In the genomic region with DNA sequence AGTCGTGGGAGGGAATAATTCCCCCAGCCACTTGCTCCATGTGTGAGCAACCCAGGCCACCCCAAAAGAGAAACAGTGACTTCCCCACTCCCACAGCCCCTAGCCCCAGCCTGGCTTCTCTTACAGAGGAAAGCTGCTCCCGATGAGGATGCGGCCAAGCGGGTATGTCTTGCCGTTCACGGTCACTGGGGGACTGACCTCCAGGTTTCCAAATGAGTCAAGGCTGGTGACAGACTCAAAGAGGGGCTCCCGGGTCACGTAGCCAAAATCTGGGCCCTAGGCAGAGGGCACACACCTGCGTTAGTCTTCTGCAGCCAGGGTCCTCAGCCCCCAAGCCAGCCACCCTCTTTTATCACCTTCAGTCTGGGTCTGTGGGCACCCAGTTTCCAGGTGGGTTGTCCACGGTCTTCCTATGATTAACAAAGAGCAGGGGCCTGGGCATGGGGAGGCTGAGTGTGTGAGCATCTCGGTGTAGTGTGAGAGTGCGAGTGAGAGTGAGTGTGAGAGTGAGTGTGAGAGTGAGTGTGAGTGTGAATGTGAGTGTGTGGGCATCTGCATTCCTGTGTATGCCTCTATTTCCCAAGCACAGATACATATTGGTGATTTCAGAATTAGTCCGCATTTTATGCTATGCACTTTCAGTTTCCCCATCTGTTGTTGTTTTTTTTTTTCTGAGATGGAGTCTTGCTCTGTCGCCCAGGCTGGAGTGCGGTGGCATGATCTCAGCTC, we compare ENCODE assay signal across 19 cellular contexts. TPM values are rescaled to one million over a fixed set of nuclear protein-coding genes. Genes with fewer than 3 reads are reported as not detected.
DNase-seq lines count a peak whose midpoint lies in the region; ATAC-seq and TF ChIP-seq lines count a peak whose summit lies in the region.
"Had no signal": no experiment of that assay in that cellular context is flagged by ENCODE, and none has a peak within 500 bp of the region (broad histone marks: within the 10 kb centered on the region; RNA-seq: fewer than 3 reads in every experiment).

No MANE protein-coding gene starts in this region.

- DNase-seq in GM12865 (ENCODE audit: low read depth) (peak; percentile 52), Panc1 (ENCODE audit: low read depth, low spot score) (no peak), nephron progenitor cell (no peak), H7 (no peak), SHP77 (lab: John Stamatoyannopoulos, UW) (no peak), DMS153 (lab: John Stamatoyannopoulos, UW) (no peak)
- DNase-seq: AML-193; Calu3; CD4-positive, alpha-beta memory T cell; DMS53; DND-41; EL; HCEC 1CT; Karpas-422; KBM-7 had no signal

- TF ChIP-seq CTCF in GM12865 (IDR thresholded peaks at IDR 0.05; ENCODE audit: insufficient read depth, low read depth, low read length, missing control alignments): no peak
- TF ChIP-seq CTCF in Panc1 (IDR thresholded peaks at IDR 0.05): no peak
- TF ChIP-seq CTCF in nephron progenitor cell (IDR thresholded peaks at IDR 0.05): no peak

- H3K9me3 Mint-ChIP-seq in nephron progenitor cell: no peaks in the 10 kb centered on the region

- peak overlapping the region; percentile 92 for H3K27ac Mint-ChIP-seq in nephron progenitor cell
- H3K27ac Mint-ChIP-seq: IgD-negative memory B cell had no signal

- no peak overlapping the region for H3K4me3 Mint-ChIP-seq in nephron progenitor cell
- H3K4me3 Mint-ChIP-seq: CD4-positive, alpha-beta memory T cell had no signal

- POLR2A ChIA-PET in Panc1 (lab: Charles Lee): no interaction called here

- in situ Hi-C loops in Panc1 (cut with HindIII; ENCODE audit: low pct_unique_long_range_greater_than_20kb, low sequenced_read_pairs): no loop called here

- ATAC-seq in Panc1 (no peak), HG03196 (IDR thresholded peaks at IDR 0.05; ENCODE audit: unreplicated experiment) (no peak)
- ATAC-seq: HepG2 had no signal

- no peaks in the 10 kb centered on the region for H3K27me3 ChIP-seq in Panc1 (ENCODE audit: control insufficient read depth, insufficient read depth, low read length)
- no peaks in the 10 kb centered on the region for H3K27me3 ChIP-seq in H7 (ENCODE audit: control insufficient read depth, insufficient read depth, low read length)

- BruUV-seq in Panc1 (replicated peaks; lab: Mats Ljungman, UMichigan): TSS peak; percentile 24

- H3K4me3 ChIP-seq in GM12865 (ENCODE audit: low read depth, low read length) (peak overlapping the region; percentile 9), Panc1 (ENCODE audit: low read depth in 2 of 2, low read length in 2 of 2) (no peak overlapping the region), H7 (ENCODE audit: insufficient read depth, low read depth, low read length) (no peak overlapping the region)

- peaks cover 8% of the 10 kb centered on the region for H3K4me1 Mint-ChIP-seq in nephron progenitor cell
- H3K4me1 Mint-ChIP-seq: CD4-positive, alpha-beta memory T cell had no signal

- no peaks in the 10 kb centered on the region for H3K9me3 ChIP-seq in Panc1 (ENCODE audit: control insufficient read depth, insufficient read depth, low read depth, low read length)

- CTCF ChIA-PET in Panc1 (lab: Charles Lee): no interaction called here

- no peak overlapping the region for H3K27ac ChIP-seq in Panc1 (ENCODE audit: low read length)
- H3K27ac ChIP-seq: C4-2B had no signal

- no peaks in the 10 kb centered on the region for H3K36me3 ChIP-seq in Panc1 (ENCODE audit: control insufficient read depth, insufficient read depth, low read length)
- H3K36me3 ChIP-seq in H7 (replicated peaks; ENCODE audit: control insufficient read depth, insufficient read depth, low read length): no peaks in the 10 kb centered on the region

- peaks cover 2% of the 10 kb centered on the region; the same call in 1 of the 2 replicates for H3K4me1 ChIP-seq in Panc1 (ENCODE audit: control insufficient read depth, insufficient read depth, low read length)

- peaks cover 23% of the 10 kb centered on the region for H3K27me3 Mint-ChIP-seq in nephron progenitor cell (ENCODE audit: low read depth, poor library complexity)

- intact Hi-C loops in Panc1 (cut with micrococcal nuclease; ENCODE audit: unreplicated experiment): no loop called here

- no peaks in the 10 kb centered on the region for H3K36me3 Mint-ChIP-seq in nephron progenitor cell (ENCODE audit: low read depth)
- H3K36me3 Mint-ChIP-seq: CD4-positive, alpha-beta memory T cell had no signal

RNA-seq across cellular contexts. Expression of a gene that starts 25.5 kb away (rescaled TPM):
- 212 TPM for total RNA-seq in Panc1 (2021; ENCODE audit: unreplicated experiment)
- polyA plus RNA-seq in Panc1 (2012; ENCODE audit: insufficient read length): 188 TPM
- total RNA-seq in H7 (2014; rRNA removed; shearing (Covaris generic)): 225 and 238 TPM in 2 replicates

RNA-seq across cellular contexts. Expression of a gene that starts 39.9 kb away (rescaled TPM):
- 507 TPM for total RNA-seq in Panc1 (2021; ENCODE audit: unreplicated experiment)
- 830 TPM for polyA plus RNA-seq in Panc1 (2012; ENCODE audit: insufficient read length)
- total RNA-seq in H7 (2014; rRNA removed; shearing (Covaris generic)): 2.0 and 2.1 TPM in 2 replicates
- total RNA-seq: HepG2 had no signal
- polyA plus RNA-seq: CD4-positive, alpha-beta memory T cell; HepG2 had no signal

Comparison
In these comparisons a context has a peak if more than half of its experiments do, and no peak if none do; other contexts are left out.
1. RNA of a gene that starts 39.9 kb away (total RNA-seq): 507 TPM in Panc1 (single experiment); 2.0 to 2.1 TPM in H7; every median in the first group is over 100 times any median in the second.